36 cellular contexts compared by ENCODE assay signal in genomic region chr11:74707182-74707581, GRCh38. TPM values are rescaled to one million over a fixed set of nuclear protein-coding genes. Genes with fewer than 3 reads are reported as not detected.
"Had no signal": no experiment of that assay in that cellular context is flagged by ENCODE, and none has a peak within 500 bp of the region (broad histone marks: within the 10 kb centered on the region; RNA-seq: fewer than 3 reads in every experiment).

No MANE protein-coding gene starts in this region.

- H3K4me1 Mint-ChIP-seq: activated B cell treated with CpG ODN at 0.5 μM for 24 hours; activated naive CD8-positive, alpha-beta T cell treated with anti-CD3 and anti-CD28 coated beads for 36 hours had no signal

- H3K9me3 Mint-ChIP-seq: activated B cell treated with CpG ODN at 0.5 μM for 24 hours; activated CD4-positive, alpha-beta memory T cell treated with anti-CD3 and anti-CD28 coated beads for 36 hours; activated CD4-positive, alpha-beta T cell treated with anti-CD3 and anti-CD28 coated beads, Interleukin-2, amount 10 ng/mL, durations not matched to agents 24 days and 14 days; activated CD8-positive, alpha-beta T cell treated with anti-CD3 and anti-CD28 coated beads for 36 hours; activated naive CD4-positive, alpha-beta T cell treated with anti-CD3 and anti-CD28 coated beads for 36 hours; activated naive CD4-positive, alpha-beta T cell treated with anti-CD3 and anti-CD28 coated beads, Interleukin-2, amount 50 U/mL, for 72 hours; activated naive CD8-positive, alpha-beta T cell treated with anti-CD3 and anti-CD28 coated beads for 36 hours; T-helper 1 cell treated with Interleukin-12 subunit alpha and Interleukin-12 subunit beta and Interleukin-4 antibody, amounts not matched to agents 30 μg/mL and 1 μg/mL, for 36 hours; T-helper 2 cell treated with Interferon-gamma antibody and Interleukin-4, amounts not matched to agents 5 μg/mL and 100 μg/mL, for 36 hours had no signal

- ATAC-seq: activated CD8-positive, alpha-beta T cell treated with anti-CD3 and anti-CD28 coated beads for 36 hours; activated naive CD4-positive, alpha-beta T cell treated with anti-CD3 and anti-CD28 coated beads, Interleukin-2, amount 50 U/mL, for 72 hours; body of pancreas had no signal

- H3K4me3 Mint-ChIP-seq: activated B cell treated with CpG ODN at 0.5 μM for 24 hours; activated CD4-positive, alpha-beta memory T cell treated with anti-CD3 and anti-CD28 coated beads for 36 hours; activated CD4-positive, alpha-beta T cell treated with anti-CD3 and anti-CD28 coated beads, Interleukin-2, amount 10 ng/mL, durations not matched to agents 24 days and 14 days; activated CD8-positive, alpha-beta T cell treated with anti-CD3 and anti-CD28 coated beads for 36 hours; activated naive CD4-positive, alpha-beta T cell treated with anti-CD3 and anti-CD28 coated beads for 36 hours; activated naive CD8-positive, alpha-beta T cell treated with anti-CD3 and anti-CD28 coated beads for 36 hours; T-helper 1 cell treated with Interleukin-12 subunit alpha and Interleukin-12 subunit beta and Interleukin-4 antibody, amounts not matched to agents 30 μg/mL and 1 μg/mL, for 36 hours; T-helper 2 cell treated with Interferon-gamma antibody and Interleukin-4, amounts not matched to agents 5 μg/mL and 100 μg/mL, for 36 hours had no signal

- H3K27ac ChIP-seq: adrenal gland, body of pancreas, brain microvascular endothelial cell, breast epithelium, VCaP had no signal

- H3K4me3 ChIP-seq: adrenal gland, body of pancreas, breast epithelium had no signal

- H3K9me3 ChIP-seq: adrenal gland, body of pancreas, breast epithelium had no signal

- H3K27ac Mint-ChIP-seq: activated B cell treated with CpG ODN at 0.5 μM for 24 hours; activated CD4-positive, alpha-beta memory T cell treated with anti-CD3 and anti-CD28 coated beads for 36 hours; activated CD4-positive, alpha-beta T cell treated with anti-CD3 and anti-CD28 coated beads, Interleukin-2, amount 10 ng/mL, durations not matched to agents 24 days and 14 days; activated CD8-positive, alpha-beta T cell treated with anti-CD3 and anti-CD28 coated beads for 36 hours; activated naive CD4-positive, alpha-beta T cell treated with anti-CD3 and anti-CD28 coated beads for 36 hours; activated naive CD4-positive, alpha-beta T cell treated with anti-CD3 and anti-CD28 coated beads, Interleukin-2, amount 50 U/mL, for 72 hours; activated naive CD8-positive, alpha-beta T cell treated with anti-CD3 and anti-CD28 coated beads for 36 hours; T-helper 1 cell treated with Interleukin-12 subunit alpha and Interleukin-12 subunit beta and Interleukin-4 antibody, amounts not matched to agents 30 μg/mL and 1 μg/mL, for 36 hours; T-helper 2 cell treated with Interferon-gamma antibody and Interleukin-4, amounts not matched to agents 5 μg/mL and 100 μg/mL, for 36 hours had no signal

- H3K36me3 Mint-ChIP-seq: activated CD4-positive, alpha-beta memory T cell treated with anti-CD3 and anti-CD28 coated beads for 36 hours; activated naive CD4-positive, alpha-beta T cell treated with anti-CD3 and anti-CD28 coated beads, Interleukin-2, amount 50 U/mL, for 72 hours; activated naive CD8-positive, alpha-beta T cell treated with anti-CD3 and anti-CD28 coated beads for 36 hours had no signal

- H3K27me3 ChIP-seq: adrenal gland, body of pancreas, brain microvascular endothelial cell, breast epithelium had no signal

- DNase-seq: activated B cell treated with CpG ODN at 0.5 μM for 24 hours; activated CD4-positive, alpha-beta memory T cell treated with anti-CD3 and anti-CD28 coated beads for 36 hours; activated CD4-positive, alpha-beta T cell treated with anti-CD3 and anti-CD28 coated beads for 4 hours; activated CD4-positive, alpha-beta T cell treated with anti-CD3 and anti-CD28 coated beads, Interleukin-2, amount 10 ng/mL, durations not matched to agents 24 days and 14 days; activated CD4-positive, alpha-beta T cell treated with anti-CD3 and anti-CD28 coated beads, Interleukin-2, amount 50 U/mL, for 1 hour; activated CD4-positive, alpha-beta T cell treated with anti-CD3 and anti-CD28 coated beads, Interleukin-2, amount 50 U/mL, for 4 hours; activated CD4-positive, CD25-positive, alpha-beta regulatory T cell treated with anti-CD3 and anti-CD28 coated beads, Interleukin-2, amount 50 U/mL, for 72 hours; activated CD8-positive, alpha-beta memory T cell treated with anti-CD3 and anti-CD28 coated beads, Interleukin-2, amount 50 U/mL, for 4 hours; activated CD8-positive, alpha-beta T cell treated with anti-CD3 and anti-CD28 coated beads for 36 hours; activated effector memory CD4-positive, alpha-beta T cell treated with anti-CD3 and anti-CD28 coated beads, Interleukin-2, amount 50 U/mL, for 16 hours; activated gamma-delta T cell treated with Interleukin-2 at 50 U/mL for 16 hours; activated naive CD4-positive, alpha-beta T cell; activated naive CD4-positive, alpha-beta T cell treated with anti-CD3 and anti-CD28 coated beads for 36 hours; activated naive CD4-positive, alpha-beta T cell treated with anti-CD3 and anti-CD28 coated beads, Interleukin-2, amount 50 U/mL, for 16 hours; activated naive CD8-positive, alpha-beta T cell treated with anti-CD3 and anti-CD28 coated beads for 36 hours; activated T-cell treated with anti-CD3 and anti-CD28 coated beads for 4 hours; activated T-cell treated with anti-CD3 and anti-CD28 coated beads, Interleukin-2, amount 50 U/mL, for 1 hour; activated T-cell treated with anti-CD3 and anti-CD28 coated beads, Interleukin-2, amount 50 U/mL, for 48 hours; adrenal gland; amniotic stem cell; aorta; body of pancreas; brain microvascular endothelial cell; central memory CD4-positive, alpha-beta T cell; T-helper 1 cell; T-helper 2 cell; T-helper 9 cell had no signal

- H3K36me3 ChIP-seq: adrenal gland, brain microvascular endothelial cell, breast epithelium had no signal

- H3K4me1 ChIP-seq: adrenal gland, breast epithelium had no signal

- FAIRE-seq: astrocyte, TTC549 had no signal

- H3K27me3 Mint-ChIP-seq: activated CD4-positive, alpha-beta memory T cell treated with anti-CD3 and anti-CD28 coated beads for 36 hours; activated CD4-positive, alpha-beta T cell treated with anti-CD3 and anti-CD28 coated beads, Interleukin-2, amount 10 ng/mL, durations not matched to agents 24 days and 14 days; activated CD8-positive, alpha-beta T cell treated with anti-CD3 and anti-CD28 coated beads for 36 hours; activated naive CD8-positive, alpha-beta T cell treated with anti-CD3 and anti-CD28 coated beads for 36 hours had no signal

RNA-seq across cellular contexts. Expression of gene CHRDL2, which starts 24.0 kb away (rescaled TPM):
- total RNA-seq: activated B cell treated with CpG ODN at 0.5 μM for 24 hours; activated CD4-positive, alpha-beta memory T cell treated with anti-CD3 and anti-CD28 coated beads for 36 hours; activated CD4-positive, alpha-beta T cell treated with anti-CD3 and anti-CD28 coated beads, Interleukin-2, amount 10 ng/mL, durations not matched to agents 24 days and 14 days; activated CD8-positive, alpha-beta memory T cell treated with anti-CD3 and anti-CD28 coated beads for 36 hours; activated CD8-positive, alpha-beta T cell treated with anti-CD3 and anti-CD28 coated beads for 36 hours; activated naive CD4-positive, alpha-beta T cell treated with anti-CD3 and anti-CD28 coated beads for 36 hours; activated naive CD4-positive, alpha-beta T cell treated with anti-CD3 and anti-CD28 coated beads, Interleukin-2, amount 50 U/mL, for 72 hours; activated naive CD8-positive, alpha-beta T cell treated with anti-CD3 and anti-CD28 coated beads for 36 hours; astrocyte; body of pancreas; cerebellum had no signal
